2 cellular contexts compared by ENCODE assay signal in the genomic region with DNA sequence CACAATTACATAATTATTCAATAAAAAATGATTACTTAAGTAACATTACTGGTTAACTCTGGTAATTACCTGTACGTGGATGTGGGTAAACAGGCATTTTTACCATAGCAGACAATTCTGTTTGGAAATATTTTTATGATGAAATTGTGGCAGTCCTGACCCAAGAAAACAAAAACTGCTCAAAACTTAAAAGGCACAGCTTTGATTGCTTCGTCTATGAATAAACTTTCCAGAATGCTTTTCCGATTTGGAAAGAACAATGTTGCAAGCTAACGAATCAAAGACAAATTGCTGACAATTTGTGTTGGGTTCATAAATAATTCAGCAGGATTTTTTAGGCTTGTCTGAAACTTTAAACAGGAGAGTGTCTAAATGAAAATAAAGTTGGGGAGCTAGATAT.
TF ChIP-seq lines count a peak whose summit lies in the region.

No MANE protein-coding gene starts in this region.

TF ChIP-seq in SK-N-SH, 30 proteins besides CTCF, POLR2A, EP300 and RAD21 (continued from another document):
- TF ChIP-seq, protein P1, sequence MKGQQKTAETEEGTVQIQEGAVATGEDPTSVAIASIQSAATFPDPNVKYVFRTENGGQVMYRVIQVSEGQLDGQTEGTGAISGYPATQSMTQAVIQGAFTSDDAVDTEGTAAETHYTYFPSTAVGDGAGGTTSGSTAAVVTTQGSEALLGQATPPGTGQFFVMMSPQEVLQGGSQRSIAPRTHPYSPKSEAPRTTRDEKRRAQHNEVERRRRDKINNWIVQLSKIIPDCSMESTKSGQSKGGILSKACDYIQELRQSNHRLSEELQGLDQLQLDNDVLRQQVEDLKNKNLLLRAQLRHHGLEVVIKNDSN (IDR thresholded peaks at IDR 0.05; ENCODE audit: borderline replicate concordance, low read depth), result no peak
- no peak for TF ChIP-seq FOXM1 (IDR thresholded peaks at IDR 0.05; ENCODE audit: low read depth)
- TF ChIP-seq GATA2 (CRISPR knock-in tag; IDR thresholded peaks at IDR 0.05), result no peak
- no peak for TF ChIP-seq EZH2phosphoT487 (IDR thresholded peaks at IDR 0.05; ENCODE audit: borderline replicate concordance, low read depth)

TF ChIP-seq in SK-N-SH treated with all-trans-retinoic acid at 6 μM for 48 hours, 23 proteins besides CTCF, POLR2A, EP300 and RAD21 (continued from another document):
- TF ChIP-seq, protein P2, sequence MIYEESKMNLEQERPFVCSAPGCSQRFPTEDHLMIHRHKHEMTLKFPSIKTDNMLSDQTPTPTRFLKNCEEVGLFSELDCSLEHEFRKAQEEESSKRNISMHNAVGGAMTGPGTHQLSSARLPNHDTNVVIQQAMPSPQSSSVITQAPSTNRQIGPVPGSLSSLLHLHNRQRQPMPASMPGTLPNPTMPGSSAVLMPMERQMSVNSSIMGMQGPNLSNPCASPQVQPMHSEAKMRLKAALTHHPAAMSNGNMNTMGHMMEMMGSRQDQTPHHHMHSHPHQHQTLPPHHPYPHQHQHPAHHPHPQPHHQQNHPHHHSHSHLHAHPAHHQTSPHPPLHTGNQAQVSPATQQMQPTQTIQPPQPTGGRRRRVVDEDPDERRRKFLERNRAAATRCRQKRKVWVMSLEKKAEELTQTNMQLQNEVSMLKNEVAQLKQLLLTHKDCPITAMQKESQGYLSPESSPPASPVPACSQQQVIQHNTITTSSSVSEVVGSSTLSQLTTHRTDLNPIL (CRISPR knock-in tag; IDR thresholded peaks at IDR 0.05; ENCODE audit: low read depth), result no peak
- TF ChIP-seq RARB (CRISPR knock-in tag; IDR thresholded peaks at IDR 0.05) (no peak), ESRRG (CRISPR knock-in tag; IDR thresholded peaks at IDR 0.05) (no peak), ZNF565 (CRISPR knock-in tag; conservative IDR thresholded peaks at IDR 0.05; ENCODE audit: low read depth) (no peak), ZC3H10 (CRISPR knock-in tag; IDR thresholded peaks at IDR 0.05) (no peak), TOX (CRISPR knock-in tag; IDR thresholded peaks at IDR 0.05; ENCODE audit: borderline replicate concordance) (no peak), ZNF8 (CRISPR knock-in tag; IDR thresholded peaks at IDR 0.05) (no peak), OSR1 (CRISPR knock-in tag; IDR thresholded peaks at IDR 0.05) (no peak), SNAI2 (CRISPR knock-in tag; IDR thresholded peaks at IDR 0.05) (no peak), ZNF70 (CRISPR knock-in tag; IDR thresholded peaks at IDR 0.05) (no peak), PPARA (CRISPR knock-in tag; IDR thresholded peaks at IDR 0.05; ENCODE audit: borderline replicate concordance) (no peak)
- TF ChIP-seq, protein P3, sequence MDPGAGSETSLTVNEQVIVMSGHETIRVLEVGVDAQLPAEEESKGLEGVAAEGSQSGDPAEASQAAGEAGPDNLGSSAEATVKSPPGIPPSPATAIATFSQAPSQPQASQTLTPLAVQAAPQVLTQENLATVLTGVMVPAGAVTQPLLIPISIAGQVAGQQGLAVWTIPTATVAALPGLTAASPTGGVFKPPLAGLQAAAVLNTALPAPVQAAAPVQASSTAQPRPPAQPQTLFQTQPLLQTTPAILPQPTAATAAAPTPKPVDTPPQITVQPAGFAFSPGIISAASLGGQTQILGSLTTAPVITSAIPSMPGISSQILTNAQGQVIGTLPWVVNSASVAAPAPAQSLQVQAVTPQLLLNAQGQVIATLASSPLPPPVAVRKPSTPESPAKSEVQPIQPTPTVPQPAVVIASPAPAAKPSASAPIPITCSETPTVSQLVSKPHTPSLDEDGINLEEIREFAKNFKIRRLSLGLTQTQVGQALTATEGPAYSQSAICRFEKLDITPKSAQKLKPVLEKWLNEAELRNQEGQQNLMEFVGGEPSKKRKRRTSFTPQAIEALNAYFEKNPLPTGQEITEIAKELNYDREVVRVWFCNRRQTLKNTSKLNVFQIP (CRISPR knock-in tag; IDR thresholded peaks at IDR 0.05; ENCODE audit: borderline replicate concordance, low read depth), result no peak
- TF ChIP-seq, protein P4, sequence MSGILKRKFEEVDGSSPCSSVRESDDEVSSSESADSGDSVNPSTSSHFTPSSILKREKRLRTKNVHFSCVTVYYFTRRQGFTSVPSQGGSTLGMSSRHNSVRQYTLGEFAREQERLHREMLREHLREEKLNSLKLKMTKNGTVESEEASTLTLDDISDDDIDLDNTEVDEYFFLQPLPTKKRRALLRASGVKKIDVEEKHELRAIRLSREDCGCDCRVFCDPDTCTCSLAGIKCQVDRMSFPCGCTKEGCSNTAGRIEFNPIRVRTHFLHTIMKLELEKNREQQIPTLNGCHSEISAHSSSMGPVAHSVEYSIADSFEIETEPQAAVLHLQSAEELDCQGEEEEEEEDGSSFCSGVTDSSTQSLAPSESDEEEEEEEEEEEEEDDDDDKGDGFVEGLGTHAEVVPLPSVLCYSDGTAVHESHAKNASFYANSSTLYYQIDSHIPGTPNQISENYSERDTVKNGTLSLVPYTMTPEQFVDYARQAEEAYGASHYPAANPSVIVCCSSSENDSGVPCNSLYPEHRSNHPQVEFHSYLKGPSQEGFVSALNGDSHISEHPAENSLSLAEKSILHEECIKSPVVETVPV (CRISPR knock-in tag; IDR thresholded peaks at IDR 0.05), result no peak
- TF ChIP-seq, protein P5, sequence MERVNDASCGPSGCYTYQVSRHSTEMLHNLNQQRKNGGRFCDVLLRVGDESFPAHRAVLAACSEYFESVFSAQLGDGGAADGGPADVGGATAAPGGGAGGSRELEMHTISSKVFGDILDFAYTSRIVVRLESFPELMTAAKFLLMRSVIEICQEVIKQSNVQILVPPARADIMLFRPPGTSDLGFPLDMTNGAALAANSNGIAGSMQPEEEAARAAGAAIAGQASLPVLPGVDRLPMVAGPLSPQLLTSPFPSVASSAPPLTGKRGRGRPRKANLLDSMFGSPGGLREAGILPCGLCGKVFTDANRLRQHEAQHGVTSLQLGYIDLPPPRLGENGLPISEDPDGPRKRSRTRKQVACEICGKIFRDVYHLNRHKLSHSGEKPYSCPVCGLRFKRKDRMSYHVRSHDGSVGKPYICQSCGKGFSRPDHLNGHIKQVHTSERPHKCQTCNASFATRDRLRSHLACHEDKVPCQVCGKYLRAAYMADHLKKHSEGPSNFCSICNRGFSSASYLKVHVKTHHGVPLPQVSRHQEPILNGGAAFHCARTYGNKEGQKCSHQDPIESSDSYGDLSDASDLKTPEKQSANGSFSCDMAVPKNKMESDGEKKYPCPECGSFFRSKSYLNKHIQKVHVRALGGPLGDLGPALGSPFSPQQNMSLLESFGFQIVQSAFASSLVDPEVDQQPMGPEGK (CRISPR knock-in tag; IDR thresholded peaks at IDR 0.05; ENCODE audit: borderline replicate concordance), result no peak
TF ChIP-seq in SK-N-SH treated with all-trans-retinoic acid at 6 μM for 48 hours: peak in this region for 0.
